Comparison of ENCODE assay signal across 20 cellular contexts in the genomic region with DNA sequence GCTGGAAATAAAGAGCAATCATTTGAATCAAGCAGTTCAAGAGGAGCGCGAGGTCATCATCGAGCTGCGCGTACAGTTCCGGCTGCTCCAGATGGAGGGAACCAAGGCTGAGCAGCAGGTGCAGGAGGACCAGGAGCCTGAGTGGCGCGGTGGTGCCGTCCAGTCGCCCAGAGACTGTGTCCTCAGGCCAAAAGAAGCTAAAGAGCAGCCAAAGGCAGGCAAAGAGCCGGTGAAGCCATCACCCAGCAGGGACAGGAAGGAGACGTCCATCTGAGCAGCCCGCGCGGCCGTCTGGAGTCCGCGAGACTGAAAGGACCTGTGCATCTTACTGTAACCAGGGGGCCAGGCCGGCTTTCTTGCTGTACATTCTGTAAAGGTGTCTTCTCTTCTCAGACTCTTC.
DNase-seq lines count a peak whose midpoint lies in the region; ATAC-seq and TF ChIP-seq lines count a peak whose summit lies in the region.
"Had no signal": no experiment of that assay in that cellular context is flagged by ENCODE, and none has a peak within 500 bp of the region (broad histone marks: within the 10 kb centered on the region; RNA-seq: fewer than 3 reads in every experiment).

No MANE protein-coding gene starts in this region.

- H3K9me3 ChIP-seq in left ventricle myocardium inferior (replicated peaks): no peaks in the 10 kb centered on the region
- H3K9me3 ChIP-seq: A549, Caco-2 had no signal

- H3K4me1 ChIP-seq in left ventricle myocardium inferior: no peaks in the 10 kb centered on the region
- H3K4me1 ChIP-seq: A549, Caco-2 had no signal

- no peaks in the 10 kb centered on the region for H3K27me3 ChIP-seq in left ventricle myocardium inferior (ENCODE audit: low read depth)

- ATAC-seq in left ventricle myocardium superior (no peak), HG02970 (IDR thresholded peaks at IDR 0.05; ENCODE audit: low FRiP score, unreplicated experiment) (no peak), HG02885 (IDR thresholded peaks at IDR 0.05; ENCODE audit: poor library complexity, unreplicated experiment) (no peak)
- ATAC-seq: A549, HCT116, HepG2 had no signal

- DNase-seq in DMS53 (lab: John Stamatoyannopoulos, UW) (peak; percentile 45), DMS53 treated with DMSO at 0.1 percent for 48 hours (lab: John Stamatoyannopoulos, UW; ENCODE audit: unreplicated experiment) (no peak), left ventricle myocardium superior (peak; percentile 24), left ventricle myocardium inferior (no peak), posterior vena cava (ENCODE audit: low spot score) (peak; percentile 69)
- DNase-seq: AML-193; Caco-2; CD4-positive, alpha-beta T cell; DMS79 treated with DMSO at 0.1 percent for 48 hours; GF-D8; GOT3; H7; HFFc6 had no signal

- no peak overlapping the region for H3K27ac ChIP-seq in left ventricle myocardium inferior (replicated peaks)
- H3K27ac ChIP-seq: 22Rv1, A549, C4-2B had no signal

- H3K36me3 ChIP-seq in left ventricle myocardium inferior: no peaks in the 10 kb centered on the region

- intact Hi-C loops in left ventricle myocardium superior (cut with micrococcal nuclease) (no loop called here), left ventricle myocardium inferior (cut with micrococcal nuclease) (no loop called here), posterior vena cava (cut with DNase I) (no loop called here)

- H3K4me3 ChIP-seq in left ventricle myocardium inferior: no peak overlapping the region
- H3K4me3 ChIP-seq: A549 had no signal

- no peak for TF ChIP-seq CTCF in left ventricle myocardium inferior (IDR thresholded peaks at IDR 0.05; ENCODE audit: borderline replicate concordance)

Comparison
In these comparisons a context has a peak if more than half of its experiments do, and no peak if none do; other contexts are left out.
1. DNase-seq: peak in DMS53 (single experiment), left ventricle myocardium superior (single experiment) and posterior vena cava (single experiment); none in DMS53 treated with DMSO at 0.1 percent for 48 hours (single experiment) and left ventricle myocardium inferior (single experiment).